ENCODE assay signal across 1 cellular context in genomic region chr3:13470894-13471574, GRCh38.
TF ChIP-seq lines count a peak whose summit lies in the region.

No MANE protein-coding gene starts in this region.

TF ChIP-seq in HepG2, 621 proteins besides CTCF, POLR2A, EP300 and RAD21 (continued from another document and continues in another):
- TF ChIP-seq TFDP1 (CRISPR knock-in tag; IDR thresholded peaks at IDR 0.05; ENCODE audit: borderline replicate concordance) = peak; percentile 33; the same call in 1 of the 2 replicates
- TF ChIP-seq MED1 (CRISPR knock-in tag; IDR thresholded peaks at IDR 0.05) = peak; percentile 100
- peak; percentile 46; the same call in 1 of the 2 replicates for TF ChIP-seq KDM2A (CRISPR knock-in tag; IDR thresholded peaks at IDR 0.05; ENCODE audit: borderline replicate concordance, low read depth)
- no peak for TF ChIP-seq MTA3 (CRISPR knock-in tag; IDR thresholded peaks at IDR 0.05)
- TF ChIP-seq HNRNPL (IDR thresholded peaks at IDR 0.05; ENCODE audit: low read depth, low read length) = peak; percentile 70; the same call in 1 of the 2 replicates
- peak; percentile 77 for TF ChIP-seq DMAP1 (CRISPR knock-in tag; IDR thresholded peaks at IDR 0.05)
- TF ChIP-seq ZNF878 (CRISPR knock-in tag; IDR thresholded peaks at IDR 0.05) = peak; percentile 94
- peak; percentile 98 for TF ChIP-seq ZGPAT (CRISPR knock-in tag; IDR thresholded peaks at IDR 0.05)
- peak; percentile 55; the same call in 1 of the 2 replicates for TF ChIP-seq IRF9 (CRISPR knock-in tag; IDR thresholded peaks at IDR 0.05; ENCODE audit: borderline replicate concordance)
- 0 out of 2 replicates have a peak, but pooled peaks have one; percentile 61 for TF ChIP-seq ZNF724P (CRISPR knock-in tag; IDR thresholded peaks at IDR 0.05; ENCODE audit: borderline replicate concordance)
- TF ChIP-seq ZFP41 (CRISPR knock-in tag; IDR thresholded peaks at IDR 0.05; ENCODE audit: borderline replicate concordance) = 0 out of 2 replicates have a peak, but pooled peaks have one; percentile 7
- peak; percentile 51; the same call in 1 of the 2 replicates for TF ChIP-seq ZNF639 (CRISPR knock-in tag; conservative IDR thresholded peaks at IDR 0.05)
- TF ChIP-seq MIXL1 (CRISPR knock-in tag; IDR thresholded peaks at IDR 0.05) = peak; percentile 97
- TF ChIP-seq ZSCAN12 (CRISPR knock-in tag; IDR thresholded peaks at IDR 0.05) = 0 out of 2 replicates have a peak, but pooled peaks have one; percentile 20
- TF ChIP-seq ZNF557 (CRISPR knock-in tag; IDR thresholded peaks at IDR 0.05) = 0 out of 2 replicates have a peak, but pooled peaks have one; percentile 59
- TF ChIP-seq FOSL2 (CRISPR knock-in tag; IDR thresholded peaks at IDR 0.05) = peak; percentile 89
- TF ChIP-seq MYC (CRISPR knock-in tag; IDR thresholded peaks at IDR 0.05; ENCODE audit: borderline replicate concordance) = peak; percentile 87; the same call in 1 of the 2 replicates
- peak; percentile 82 for TF ChIP-seq FOXA1 (IDR thresholded peaks at IDR 0.05)
- peak; percentile 96 for TF ChIP-seq FOXA1 (CRISPR knock-in tag; IDR thresholded peaks at IDR 0.05)
- no peak for TF ChIP-seq KAT2B (IDR thresholded peaks at IDR 0.05; ENCODE audit: borderline replicate concordance, low read depth, low read length)
- peak; percentile 36; the same call in 1 of the 2 replicates for TF ChIP-seq ZFP90 (CRISPR knock-in tag; IDR thresholded peaks at IDR 0.05; ENCODE audit: borderline replicate concordance)
- TF ChIP-seq ZFP37 (CRISPR knock-in tag; IDR thresholded peaks at IDR 0.05; ENCODE audit: borderline replicate concordance) = peak; percentile 70; the same call in 1 of the 2 replicates
- TF ChIP-seq HBP1 (CRISPR knock-in tag; IDR thresholded peaks at IDR 0.05; ENCODE audit: low read depth) = 0 out of 2 replicates have a peak, but pooled peaks have one; percentile 43
- no peak for TF ChIP-seq SSRP1 (CRISPR knock-in tag; IDR thresholded peaks at IDR 0.05)
- no peak for TF ChIP-seq TEAD2 (CRISPR knock-in tag; IDR thresholded peaks at IDR 0.05)
- TF ChIP-seq FUBP1 (CRISPR knock-in tag; IDR thresholded peaks at IDR 0.05; ENCODE audit: borderline replicate concordance) = peak; percentile 13; the same call in 1 of the 2 replicates
- peak; percentile 83 for TF ChIP-seq KDM4B (CRISPR knock-in tag; IDR thresholded peaks at IDR 0.05)
- peak; percentile 72 for TF ChIP-seq BCL3 (CRISPR knock-in tag; IDR thresholded peaks at IDR 0.05)
- TF ChIP-seq PPARG (CRISPR knock-in tag; conservative IDR thresholded peaks at IDR 0.05) = peak; percentile 97
- TF ChIP-seq ZBTB25 (CRISPR knock-in tag; IDR thresholded peaks at IDR 0.05) = peak; percentile 51; the same call in 1 of the 2 replicates
- TF ChIP-seq NONO (IDR thresholded peaks at IDR 0.05) = no peak
- TF ChIP-seq NONO (CRISPR knock-in tag; conservative IDR thresholded peaks at IDR 0.05) = peak; percentile 81
- no peak for TF ChIP-seq RFX1 (IDR thresholded peaks at IDR 0.05)
- peak; percentile 95 for TF ChIP-seq ZNF614 (CRISPR knock-in tag; IDR thresholded peaks at IDR 0.05; ENCODE audit: borderline replicate concordance)
- peak; percentile 85; the same call in 1 of the 2 replicates for TF ChIP-seq SPEN (CRISPR knock-in tag; IDR thresholded peaks at IDR 0.05; ENCODE audit: low read depth)
- peak; percentile 77; the same call in 1 of the 2 replicates for TF ChIP-seq ZFP1 (CRISPR knock-in tag; IDR thresholded peaks at IDR 0.05)
- TF ChIP-seq ZNF790 (CRISPR knock-in tag; IDR thresholded peaks at IDR 0.05; ENCODE audit: borderline replicate concordance) = peak; percentile 60; the same call in 1 of the 2 replicates
- peak; percentile 28; the same call in 1 of the 2 replicates for TF ChIP-seq HCFC1 (IDR thresholded peaks at IDR 0.05; ENCODE audit: low read depth, low read length)
- TF ChIP-seq NFYC (CRISPR knock-in tag; IDR thresholded peaks at IDR 0.05) = peak; percentile 63
- TF ChIP-seq PITX1 (CRISPR knock-in tag; IDR thresholded peaks at IDR 0.05) = peak; percentile 75
- peak; percentile 63 for TF ChIP-seq RERE (CRISPR knock-in tag; IDR thresholded peaks at IDR 0.05; ENCODE audit: low read depth)
